19 cellular contexts compared by ENCODE assay signal in genomic region chr3:134992180-134992579, GRCh38.
"Had no signal": no experiment of that assay in that cellular context is flagged by ENCODE, and none has a peak within 500 bp of the region (broad histone marks: within the 10 kb centered on the region; RNA-seq: fewer than 3 reads in every experiment).

No MANE protein-coding gene starts in this region.

- H3K4me1 ChIP-seq: foreskin keratinocyte, suprapubic skin had no signal

- H3K27me3 Mint-ChIP-seq: activated B cell treated with CpG ODN at 0.5 μM for 24 hours; activated CD8-positive, alpha-beta T cell treated with anti-CD3 and anti-CD28 coated beads for 36 hours; brain; stimulated activated naive CD8-positive, alpha-beta T cell treated with anti-CD3 and anti-CD28 coated beads, Interleukin-15, Interleukin-2, amounts not matched to agents 100 ng/mL and 50 ng/mL, for 24 hours had no signal

- H3K36me3 ChIP-seq: suprapubic skin had no signal

- DNase-seq: activated B cell treated with CpG ODN at 0.5 μM for 24 hours; activated CD4-positive, alpha-beta T cell treated with anti-CD3 and anti-CD28 coated beads for 48 hours; activated CD8-positive, alpha-beta T cell treated with anti-CD3 and anti-CD28 coated beads for 36 hours; activated naive CD4-positive, alpha-beta T cell treated with anti-CD3 and anti-CD28 coated beads for 36 hours; activated T-cell treated with anti-CD3 and anti-CD28 coated beads, Interleukin-2, amount 50 U/mL, for 1 hour; central memory CD4-positive, alpha-beta T cell; foreskin keratinocyte; hypothalamus; occipital lobe; stimulated activated CD4-positive, alpha-beta T cell treated with anti-CD3 and anti-CD28 coated beads, Interleukin-12 subunit alpha, Interleukin-12 subunit beta, amount 100 ng/mL, for 4 hours; stimulated activated CD4-positive, alpha-beta T cell treated with anti-CD3 and anti-CD28 coated beads, Interleukin-2, amount 100 ng/mL, for 24 hours had no signal

- H3K9me3 ChIP-seq: suprapubic skin had no signal

- H3K27me3 ChIP-seq: foreskin keratinocyte, suprapubic skin had no signal

- H3K36me3 Mint-ChIP-seq: mesothelial cell of epicardium; natural killer cell treated with Interleukin-12 subunit alpha and Interleukin-12 subunit beta and Interleukin-15 and Interleukin-18, amount 100 ng/mL, for 72 hours; type B pancreatic cell had no signal

- H3K4me3 Mint-ChIP-seq: activated B cell treated with CpG ODN at 0.5 μM for 24 hours; activated CD8-positive, alpha-beta T cell treated with anti-CD3 and anti-CD28 coated beads for 36 hours; activated naive CD4-positive, alpha-beta T cell treated with anti-CD3 and anti-CD28 coated beads for 36 hours; mesothelial cell of epicardium; natural killer cell treated with Interleukin-12 subunit alpha and Interleukin-12 subunit beta and Interleukin-15 and Interleukin-18, amount 100 ng/mL, for 72 hours; stimulated activated naive CD8-positive, alpha-beta T cell treated with anti-CD3 and anti-CD28 coated beads, Interleukin-15, Interleukin-2, amounts not matched to agents 100 ng/mL and 50 ng/mL, for 24 hours; type B pancreatic cell had no signal

- H3K27ac Mint-ChIP-seq: activated B cell treated with CpG ODN at 0.5 μM for 24 hours; activated CD8-positive, alpha-beta T cell treated with anti-CD3 and anti-CD28 coated beads for 36 hours; activated naive CD4-positive, alpha-beta T cell treated with anti-CD3 and anti-CD28 coated beads for 36 hours; mesothelial cell of epicardium; natural killer cell treated with Interleukin-12 subunit alpha and Interleukin-12 subunit beta and Interleukin-15 and Interleukin-18, amount 100 ng/mL, for 72 hours; stimulated activated naive CD8-positive, alpha-beta T cell treated with anti-CD3 and anti-CD28 coated beads, Interleukin-15, Interleukin-2, amounts not matched to agents 100 ng/mL and 50 ng/mL, for 24 hours; type B pancreatic cell had no signal

- H3K4me1 Mint-ChIP-seq: activated B cell treated with CpG ODN at 0.5 μM for 24 hours, mesothelial cell of epicardium had no signal

- H3K4me3 ChIP-seq: coronary artery, lung, suprapubic skin had no signal

- ATAC-seq: activated CD8-positive, alpha-beta T cell treated with anti-CD3 and anti-CD28 coated beads for 36 hours; foreskin keratinocyte had no signal

- H3K27ac ChIP-seq: coronary artery, foreskin keratinocyte, suprapubic skin had no signal

- H3K9me3 Mint-ChIP-seq: activated B cell treated with CpG ODN at 0.5 μM for 24 hours; activated CD8-positive, alpha-beta T cell treated with anti-CD3 and anti-CD28 coated beads for 36 hours; activated naive CD4-positive, alpha-beta T cell treated with anti-CD3 and anti-CD28 coated beads for 36 hours; brain; mesothelial cell of epicardium; stimulated activated naive CD8-positive, alpha-beta T cell treated with anti-CD3 and anti-CD28 coated beads, Interleukin-15, Interleukin-2, amounts not matched to agents 100 ng/mL and 50 ng/mL, for 24 hours; type B pancreatic cell had no signal
